1 cellular context compared by ENCODE assay signal in genomic region chr2:19649107-19649506, GRCh38.
TF ChIP-seq lines count a peak whose summit lies in the region.

No MANE protein-coding gene starts in this region.

TF ChIP-seq in SK-N-SH treated with all-trans-retinoic acid at 6 μM for 48 hours, 23 proteins besides CTCF, POLR2A, EP300 and RAD21 (continued from another document):
- TF ChIP-seq TSHZ2 (CRISPR knock-in tag; IDR thresholded peaks at IDR 0.05) (no peak), ARNTL (CRISPR knock-in tag; IDR thresholded peaks at IDR 0.05; ENCODE audit: borderline replicate concordance, low read depth) (no peak), ZNF565 (CRISPR knock-in tag; conservative IDR thresholded peaks at IDR 0.05; ENCODE audit: low read depth) (no peak), SNAI2 (CRISPR knock-in tag; IDR thresholded peaks at IDR 0.05) (no peak), GLIS3 (CRISPR knock-in tag; IDR thresholded peaks at IDR 0.05) (no peak), ISL1 (CRISPR knock-in tag; IDR thresholded peaks at IDR 0.05) (no peak), ZC3H10 (CRISPR knock-in tag; IDR thresholded peaks at IDR 0.05) (no peak), TCF4 (CRISPR knock-in tag; IDR thresholded peaks at IDR 0.05; ENCODE audit: borderline replicate concordance) (no peak), POU6F1 (CRISPR knock-in tag; IDR thresholded peaks at IDR 0.05; ENCODE audit: borderline replicate concordance, low read depth) (no peak), ZNF70 (CRISPR knock-in tag; IDR thresholded peaks at IDR 0.05) (no peak), RARB (CRISPR knock-in tag; IDR thresholded peaks at IDR 0.05) (no peak), ZFP30 (CRISPR knock-in tag; IDR thresholded peaks at IDR 0.05) (no peak), TOX (CRISPR knock-in tag; IDR thresholded peaks at IDR 0.05; ENCODE audit: borderline replicate concordance) (no peak), CREB5 (CRISPR knock-in tag; IDR thresholded peaks at IDR 0.05; ENCODE audit: low read depth) (no peak), ESRRG (CRISPR knock-in tag; IDR thresholded peaks at IDR 0.05) (no peak)
TF ChIP-seq in SK-N-SH treated with all-trans-retinoic acid at 6 μM for 48 hours: peak in this region for 0.
